8 cellular contexts compared by ENCODE assay signal in the genomic region with DNA sequence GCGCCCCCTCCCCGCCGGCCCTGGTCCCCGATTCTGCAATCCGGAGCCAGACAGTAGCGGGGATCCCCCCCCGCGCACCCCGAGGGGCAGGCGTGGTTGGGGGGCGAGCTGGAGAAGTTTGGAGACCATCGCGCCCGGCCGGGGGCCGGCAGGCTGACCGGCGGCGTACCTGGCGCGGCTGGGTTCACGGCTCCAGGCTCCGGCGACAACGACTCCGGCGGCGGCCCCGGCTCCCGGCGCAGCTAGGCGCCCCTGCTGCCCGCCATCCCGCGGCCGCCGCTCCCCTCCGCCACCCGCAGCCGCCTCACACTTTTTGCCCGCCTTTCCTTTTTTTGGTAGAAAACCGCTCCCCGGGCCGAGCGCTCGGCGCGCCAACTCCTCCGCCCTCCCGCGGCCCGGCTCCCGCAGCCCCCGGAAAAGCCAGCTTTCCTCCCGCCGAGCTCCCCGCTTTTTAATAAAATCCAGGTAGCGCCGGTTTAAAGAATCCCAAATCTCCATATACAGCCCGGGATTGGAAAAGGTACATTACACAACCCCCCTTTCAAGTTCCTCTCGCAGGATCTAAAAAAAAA. TPM values are rescaled to one million over a fixed set of nuclear protein-coding genes. Genes with fewer than 3 reads are reported as not detected.
DNase-seq lines count a peak whose midpoint lies in the region; ATAC-seq and TF ChIP-seq lines count a peak whose summit lies in the region.

A gene with protein sequence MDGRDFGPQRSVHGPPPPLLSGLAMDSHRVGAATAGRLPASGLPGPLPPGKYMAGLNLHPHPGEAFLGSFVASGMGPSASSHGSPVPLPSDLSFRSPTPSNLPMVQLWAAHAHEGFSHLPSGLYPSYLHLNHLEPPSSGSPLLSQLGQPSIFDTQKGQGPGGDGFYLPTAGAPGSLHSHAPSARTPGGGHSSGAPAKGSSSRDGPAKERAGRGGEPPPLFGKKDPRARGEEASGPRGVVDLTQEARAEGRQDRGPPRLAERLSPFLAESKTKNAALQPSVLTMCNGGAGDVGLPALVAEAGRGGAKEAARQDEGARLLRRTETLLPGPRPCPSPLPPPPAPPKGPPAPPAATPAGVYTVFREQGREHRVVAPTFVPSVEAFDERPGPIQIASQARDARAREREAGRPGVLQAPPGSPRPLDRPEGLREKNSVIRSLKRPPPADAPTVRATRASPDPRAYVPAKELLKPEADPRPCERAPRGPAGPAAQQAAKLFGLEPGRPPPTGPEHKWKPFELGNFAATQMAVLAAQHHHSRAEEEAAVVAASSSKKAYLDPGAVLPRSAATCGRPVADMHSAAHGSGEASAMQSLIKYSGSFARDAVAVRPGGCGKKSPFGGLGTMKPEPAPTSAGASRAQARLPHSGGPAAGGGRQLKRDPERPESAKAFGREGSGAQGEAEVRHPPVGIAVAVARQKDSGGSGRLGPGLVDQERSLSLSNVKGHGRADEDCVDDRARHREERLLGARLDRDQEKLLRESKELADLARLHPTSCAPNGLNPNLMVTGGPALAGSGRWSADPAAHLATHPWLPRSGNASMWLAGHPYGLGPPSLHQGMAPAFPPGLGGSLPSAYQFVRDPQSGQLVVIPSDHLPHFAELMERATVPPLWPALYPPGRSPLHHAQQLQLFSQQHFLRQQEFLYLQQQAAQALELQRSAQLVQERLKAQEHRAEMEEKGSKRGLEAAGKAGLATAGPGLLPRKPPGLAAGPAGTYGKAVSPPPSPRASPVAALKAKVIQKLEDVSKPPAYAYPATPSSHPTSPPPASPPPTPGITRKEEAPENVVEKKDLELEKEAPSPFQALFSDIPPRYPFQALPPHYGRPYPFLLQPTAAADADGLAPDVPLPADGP (N-terminal part only) (minus strand): TSS at position 563 of the 572 bp plus-strand sequence. CDS start 2,588 bp downstream, outside the sequence.

- peak within 1 kb of the TSS; percentile 95 for H3K9ac ChIP-seq in OCI-LY3 (ENCODE audit: low read length)

- H2AFZ ChIP-seq in OCI-LY3 (ENCODE audit: low read depth, low read length): peak within 1 kb of the TSS; percentile 73

- H3K79me2 ChIP-seq in OCI-LY3 (ENCODE audit: low read length): peaks cover 13% of the 10 kb centered on the region; the same call in 1 of the 2 replicates

- peaks cover 86% of the 10 kb centered on the region for H3K27me3 Mint-ChIP-seq in stimulated activated naive CD8-positive, alpha-beta T cell treated with anti-CD3 and anti-CD28 coated beads, Interleukin-15, amount 100 ng/mL, for 72 hours

- no peak for ATAC-seq in left lung
- peak; percentile 21 for ATAC-seq in stimulated activated naive CD8-positive, alpha-beta T cell treated with anti-CD3 and anti-CD28 coated beads, Interleukin-15, amount 100 ng/mL, for 72 hours
- ATAC-seq in HG02852 (IDR thresholded peaks at IDR 0.05; ENCODE audit: unreplicated experiment): no peak

- H3K27ac Mint-ChIP-seq in stimulated activated naive CD8-positive, alpha-beta T cell treated with anti-CD3 and anti-CD28 coated beads, Interleukin-15, amount 100 ng/mL, for 72 hours: no peak within 1 kb of the TSS

- H3K27ac ChIP-seq in OCI-LY3 (ENCODE audit: low read length): peak within 1 kb of the TSS; percentile 57
- peak within 1 kb of the TSS; percentile 100 for H3K27ac ChIP-seq in left lung

- no peaks in the 10 kb centered on the region for H3K36me3 ChIP-seq in OCI-LY3 (replicated peaks; ENCODE audit: low read depth, low read length)
- no peaks in the 10 kb centered on the region for H3K36me3 ChIP-seq in left lung

- peak within 1 kb of the TSS; percentile 71 for H3K4me3 ChIP-seq in GM08714 (ENCODE audit: low read length)
- H3K4me3 ChIP-seq in OCI-LY3 (ENCODE audit: low read length): peak within 1 kb of the TSS; percentile 95
- H3K4me3 ChIP-seq in cardiac fibroblast (replicated peaks in 1 of 2; ENCODE audit: low read depth in 2 of 2, low read length in 2 of 2): peak within 1 kb of the TSS; percentile 74 to 93
- peak within 1 kb of the TSS; percentile 77 to 83 for H3K4me3 ChIP-seq in left lung

- H4K20me1 ChIP-seq in OCI-LY3 (ENCODE audit: insufficient read depth, low read length): no peaks in the 10 kb centered on the region

- intact Hi-C loops in left lung (cut with DNase I): no loop called here

- no peak for DNase-seq in cardiac fibroblast (ENCODE audit: low read depth in 2 of 2)
- peak; percentile 47 to 90 for DNase-seq in left lung
- peak in 1 of 2 donors; percentile 13 for DNase-seq in stimulated activated naive CD8-positive, alpha-beta T cell treated with anti-CD3 and anti-CD28 coated beads, Interleukin-15, amount 100 ng/mL, for 72 hours
- no peak for DNase-seq in cerebellar nuclear complex (lab: John Stamatoyannopoulos, UW)
- no peak for DNase-seq in NK-92 (lab: John Stamatoyannopoulos, UW; ENCODE audit: unreplicated experiment)

- H3K4me2 ChIP-seq in OCI-LY3 (ENCODE audit: low read length): peak within 1 kb of the TSS; percentile 96

- no peaks in the 10 kb centered on the region for H3K4me1 ChIP-seq in OCI-LY3 (ENCODE audit: low read length)
- peaks cover 7 to 29% of the 10 kb centered on the region in 2 donors for H3K4me1 ChIP-seq in left lung

- no peak for TF ChIP-seq CTCF in OCI-LY3 (IDR thresholded peaks at IDR 0.05; ENCODE audit: low read depth, low read length)
- no peak for TF ChIP-seq CTCF in cardiac fibroblast (IDR thresholded peaks at IDR 0.05; ENCODE audit: low read depth, low read length)
- TF ChIP-seq CTCF in left lung (IDR thresholded peaks at IDR 0.05): no peak

- H3K27me3 ChIP-seq in OCI-LY3 (ENCODE audit: low read depth, low read length): peaks cover 6% of the 10 kb centered on the region
- H3K27me3 ChIP-seq in left lung: peaks cover 0 to 22% of the 10 kb centered on the region in 2 donors

- H3K9me3 ChIP-seq in OCI-LY3 (ENCODE audit: insufficient read depth, low read length): no peaks in the 10 kb centered on the region
- no peaks in the 10 kb centered on the region for H3K9me3 ChIP-seq in left lung

- H3K9me3 Mint-ChIP-seq in stimulated activated naive CD8-positive, alpha-beta T cell treated with anti-CD3 and anti-CD28 coated beads, Interleukin-15, amount 100 ng/mL, for 72 hours: no peaks in the 10 kb centered on the region

- peaks cover 78% of the 10 kb centered on the region for H3K4me1 Mint-ChIP-seq in stimulated activated naive CD8-positive, alpha-beta T cell treated with anti-CD3 and anti-CD28 coated beads, Interleukin-15, amount 100 ng/mL, for 72 hours

- peak within 1 kb of the TSS; percentile 89 for H3K4me3 Mint-ChIP-seq in stimulated activated naive CD8-positive, alpha-beta T cell treated with anti-CD3 and anti-CD28 coated beads, Interleukin-15, amount 100 ng/mL, for 72 hours

RNA-seq across cellular contexts. Expression of the gene that starts here (rescaled TPM):
- total RNA-seq in left lung: 100 to 1,000 TPM in 1 of 2 donors, 10 to 100 TPM in 1; 94.4 to 102 TPM

Comparison
In these comparisons a context has a peak if more than half of its experiments do, and no peak if none do; other contexts are left out.
1. DNase-seq: peak in left lung (2 of 2); none in cardiac fibroblast (0 of 2), cerebellar nuclear complex (0 of 2) and NK-92 (single experiment).
2. Peak in every context shown above with its lines, with median percentiles within 50 percentile points of each other: H3K4me3 ChIP-seq.